1 cellular context compared by ENCODE assay signal in genomic region chr10:133242611-133243356, GRCh38.
TF ChIP-seq lines count a peak whose summit lies in the region.

No MANE protein-coding gene starts in this region.

TF ChIP-seq in Ishikawa, 13 proteins besides CTCF, POLR2A, EP300 and RAD21:
- no peak for TF ChIP-seq REST (IDR thresholded peaks at IDR 0.05; ENCODE audit: low read depth)
- TF ChIP-seq, protein P1, sequence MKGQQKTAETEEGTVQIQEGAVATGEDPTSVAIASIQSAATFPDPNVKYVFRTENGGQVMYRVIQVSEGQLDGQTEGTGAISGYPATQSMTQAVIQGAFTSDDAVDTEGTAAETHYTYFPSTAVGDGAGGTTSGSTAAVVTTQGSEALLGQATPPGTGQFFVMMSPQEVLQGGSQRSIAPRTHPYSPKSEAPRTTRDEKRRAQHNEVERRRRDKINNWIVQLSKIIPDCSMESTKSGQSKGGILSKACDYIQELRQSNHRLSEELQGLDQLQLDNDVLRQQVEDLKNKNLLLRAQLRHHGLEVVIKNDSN (IDR thresholded peaks at IDR 0.05) = peak; percentile 65
